In the genomic region with DNA sequence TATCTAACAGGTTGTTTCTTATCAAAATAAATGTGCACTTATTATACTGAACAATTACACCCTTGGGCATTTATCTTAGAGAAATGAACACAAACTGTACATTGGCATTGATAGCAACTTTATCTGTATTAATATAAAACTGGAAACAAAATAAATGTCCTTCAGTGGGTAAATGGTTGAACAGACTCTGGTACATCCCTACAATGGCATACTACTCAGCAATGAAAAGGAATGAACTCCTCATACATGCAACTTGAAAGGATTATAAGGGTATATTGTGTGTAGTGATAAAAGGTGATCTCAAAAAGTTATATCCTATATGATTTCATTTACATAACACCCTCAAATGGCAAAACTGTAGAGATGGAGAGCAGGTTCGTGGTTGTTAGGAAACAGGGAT, we compare ENCODE assay signal across 10 cellular contexts.
"Had no signal": no experiment of that assay in that cellular context is flagged by ENCODE, and none has a peak within 500 bp of the region (broad histone marks: within the 10 kb centered on the region; RNA-seq: fewer than 3 reads in every experiment).

No MANE protein-coding gene starts in this region.

- FAIRE-seq: H1 had no signal

- H3K4me3 ChIP-seq: GM23248, GM23338, HAP-1 had no signal

- H3K4me2 ChIP-seq: GM23338 had no signal

- H3K36me3 ChIP-seq: HAP-1 had no signal

- H2AFZ ChIP-seq: GM23248, GM23338 had no signal

- ATAC-seq: GM23338, HCT116 had no signal

- H3K9me3 ChIP-seq: HAP-1 had no signal

- H3K4me1 ChIP-seq: HAP-1 had no signal

- H3K9ac ChIP-seq: GM23248 had no signal

- DNase-seq: GM23248, GOT3, H7, H9, HCEC 1CT, HFFc6 had no signal

- H3K27ac ChIP-seq: GM23248 had no signal
